In genomic region chr12:54981796-54982195, GRCh38 we compare ENCODE assay signal across 13 cellular contexts. TPM values are rescaled to one million over a fixed set of nuclear protein-coding genes. Genes with fewer than 3 reads are reported as not detected.
DNase-seq lines count a peak whose midpoint lies in the region; ATAC-seq and TF ChIP-seq lines count a peak whose summit lies in the region.
"Had no signal": no experiment of that assay in that cellular context is flagged by ENCODE, and none has a peak within 500 bp of the region (broad histone marks: within the 10 kb centered on the region; RNA-seq: fewer than 3 reads in every experiment).

No MANE protein-coding gene starts in this region.

- peak; percentile 68 to 73 for ATAC-seq in stimulated activated naive B cell treated with anti-CD40 and anti-IgM and Interleukin-4, amounts not matched to agents 10 μg/mL and 1 μg/mL and 100 μg/mL, for 72 hours (replicated peaks)
- ATAC-seq: GM23338 had no signal

- H3F3A ChIP-seq in neural progenitor cell (ENCODE audit: low read depth) = no peaks in the 10 kb centered on the region

- H3K79me2 ChIP-seq in neural progenitor cell (ENCODE audit: low read depth) = no peaks in the 10 kb centered on the region

- no peaks in the 10 kb centered on the region for H3K36me3 ChIP-seq in neural progenitor cell

- H3K9me3 Mint-ChIP-seq in T-helper 2 cell treated with Interferon-gamma antibody and Interleukin-4, amounts not matched to agents 5 μg/mL and 100 μg/mL, for 36 hours = peaks cover 1% of the 10 kb centered on the region
- H3K9me3 Mint-ChIP-seq in activated naive CD8-positive, alpha-beta T cell treated with anti-CD3 and anti-CD28 coated beads for 36 hours = peaks cover 3% of the 10 kb centered on the region
- H3K9me3 Mint-ChIP-seq in stimulated activated naive B cell treated with anti-CD40 and anti-IgM and Interleukin-4, amounts not matched to agents 10 μg/mL and 1 μg/mL and 100 μg/mL, for 72 hours = no peaks in the 10 kb centered on the region
- H3K9me3 Mint-ChIP-seq in neural progenitor cell = no peaks in the 10 kb centered on the region
- H3K9me3 Mint-ChIP-seq: GM23338, nephron progenitor cell had no signal

- H3K9ac ChIP-seq in neural progenitor cell = no peak overlapping the region

- H3K27ac Mint-ChIP-seq in T-helper 2 cell treated with Interferon-gamma antibody and Interleukin-4, amounts not matched to agents 5 μg/mL and 100 μg/mL, for 36 hours = peak overlapping the region; percentile 88
- peak overlapping the region; percentile 91 for H3K27ac Mint-ChIP-seq in activated naive CD8-positive, alpha-beta T cell treated with anti-CD3 and anti-CD28 coated beads for 36 hours
- H3K27ac Mint-ChIP-seq in stimulated activated naive B cell treated with anti-CD40 and anti-IgM and Interleukin-4, amounts not matched to agents 10 μg/mL and 1 μg/mL and 100 μg/mL, for 72 hours = peak overlapping the region; percentile 1
- no peak overlapping the region for H3K27ac Mint-ChIP-seq in neural progenitor cell
- H3K27ac Mint-ChIP-seq: GM23338, nephron progenitor cell had no signal

- H3K9me3 ChIP-seq in neural progenitor cell (ENCODE audit: low read depth) = no peaks in the 10 kb centered on the region
- H3K9me3 ChIP-seq: spleen, testis had no signal

- no peaks in the 10 kb centered on the region for H3K27me3 ChIP-seq in neural progenitor cell
- H3K27me3 ChIP-seq: spleen, testis had no signal

- H3K27me3 Mint-ChIP-seq in T-helper 2 cell treated with Interferon-gamma antibody and Interleukin-4, amounts not matched to agents 5 μg/mL and 100 μg/mL, for 36 hours (ENCODE audit: low read depth) = no peaks in the 10 kb centered on the region
- no peaks in the 10 kb centered on the region for H3K27me3 Mint-ChIP-seq in activated naive CD8-positive, alpha-beta T cell treated with anti-CD3 and anti-CD28 coated beads for 36 hours
- no peaks in the 10 kb centered on the region for H3K27me3 Mint-ChIP-seq in stimulated activated naive B cell treated with anti-CD40 and anti-IgM and Interleukin-4, amounts not matched to agents 10 μg/mL and 1 μg/mL and 100 μg/mL, for 72 hours
- no peaks in the 10 kb centered on the region for H3K27me3 Mint-ChIP-seq in neural progenitor cell (ENCODE audit: insufficient read depth, low read depth)

- no peak overlapping the region for H3K27ac ChIP-seq in neural progenitor cell
- H3K27ac ChIP-seq: testis had no signal

- H3K4me1 Mint-ChIP-seq in T-helper 2 cell treated with Interferon-gamma antibody and Interleukin-4, amounts not matched to agents 5 μg/mL and 100 μg/mL, for 36 hours (ENCODE audit: low read depth) = peaks cover 71% of the 10 kb centered on the region
- H3K4me1 Mint-ChIP-seq in activated naive CD8-positive, alpha-beta T cell treated with anti-CD3 and anti-CD28 coated beads for 36 hours = peaks cover 67% of the 10 kb centered on the region
- H3K4me1 Mint-ChIP-seq in stimulated activated naive B cell treated with anti-CD40 and anti-IgM and Interleukin-4, amounts not matched to agents 10 μg/mL and 1 μg/mL and 100 μg/mL, for 72 hours = peaks cover 42 to 76% of the 10 kb centered on the region in 2 donors
- H3K4me1 Mint-ChIP-seq in neural progenitor cell = peaks cover 8% of the 10 kb centered on the region

- no peak overlapping the region for H3K4me3 ChIP-seq in neural progenitor cell
- H3K4me3 ChIP-seq: GM23338, testis had no signal

- H3K36me3 Mint-ChIP-seq in T-helper 2 cell treated with Interferon-gamma antibody and Interleukin-4, amounts not matched to agents 5 μg/mL and 100 μg/mL, for 36 hours (ENCODE audit: low read depth) = peaks cover 77% of the 10 kb centered on the region
- H3K36me3 Mint-ChIP-seq in activated naive CD8-positive, alpha-beta T cell treated with anti-CD3 and anti-CD28 coated beads for 36 hours = peaks cover 73% of the 10 kb centered on the region
- H3K36me3 Mint-ChIP-seq in stimulated activated naive B cell treated with anti-CD40 and anti-IgM and Interleukin-4, amounts not matched to agents 10 μg/mL and 1 μg/mL and 100 μg/mL, for 72 hours = peaks cover 51 to 64% of the 10 kb centered on the region in 2 donors
- H3K36me3 Mint-ChIP-seq in neural progenitor cell = no peaks in the 10 kb centered on the region

- TF ChIP-seq CTCF in GM20000 (IDR thresholded peaks at IDR 0.05; ENCODE audit: extremely low read depth, missing control alignments) = no peak
- TF ChIP-seq CTCF in neural progenitor cell (IDR thresholded peaks at IDR 0.05) = no peak

- DNase-seq in GM20000 (ENCODE audit: low spot score) = peak; percentile 25
- peak; percentile 73 for DNase-seq in T-helper 2 cell treated with Interferon-gamma antibody and Interleukin-4, amounts not matched to agents 5 μg/mL and 100 μg/mL, for 36 hours (ENCODE audit: low spot score)
- peak; percentile 61 for DNase-seq in activated naive CD8-positive, alpha-beta T cell treated with anti-CD3 and anti-CD28 coated beads for 36 hours
- DNase-seq in stimulated activated naive B cell treated with anti-CD40 and anti-IgM and Interleukin-4, amounts not matched to agents 10 μg/mL and 1 μg/mL and 100 μg/mL, for 72 hours = peak; percentile 28
- no peak for DNase-seq in neural progenitor cell (ENCODE audit: low spot score)
- no peak for DNase-seq in H4 (ENCODE audit: low spot score)
- no peak for DNase-seq in NCI-H2081 treated with DMSO at 0.1 percent for 48 hours (lab: John Stamatoyannopoulos, UW)
- DNase-seq: NCI-H82, nephron progenitor cell, spleen, testis had no signal

- peak overlapping the region; percentile 94 for H3K4me3 Mint-ChIP-seq in T-helper 2 cell treated with Interferon-gamma antibody and Interleukin-4, amounts not matched to agents 5 μg/mL and 100 μg/mL, for 36 hours
- peak overlapping the region; percentile 87 for H3K4me3 Mint-ChIP-seq in activated naive CD8-positive, alpha-beta T cell treated with anti-CD3 and anti-CD28 coated beads for 36 hours
- peak overlapping the region; percentile 87 to 89 for H3K4me3 Mint-ChIP-seq in stimulated activated naive B cell treated with anti-CD40 and anti-IgM and Interleukin-4, amounts not matched to agents 10 μg/mL and 1 μg/mL and 100 μg/mL, for 72 hours
- H3K4me3 Mint-ChIP-seq in neural progenitor cell = no peak overlapping the region
- H3K4me3 Mint-ChIP-seq: GM23338, nephron progenitor cell had no signal

- peaks cover 4% of the 10 kb centered on the region for H3K4me1 ChIP-seq in neural progenitor cell
- H3K4me1 ChIP-seq: testis had no signal

- H2AFZ ChIP-seq in neural progenitor cell (replicated peaks) = no peak overlapping the region
- H2AFZ ChIP-seq: GM23338 had no signal

- H4K20me1 ChIP-seq in neural progenitor cell (ENCODE audit: low read depth) = no peaks in the 10 kb centered on the region

- H3K4me2 ChIP-seq in neural progenitor cell = no peak overlapping the region
- H3K4me2 ChIP-seq: GM23338 had no signal

RNA-seq across cellular contexts. Expression of gene TESPA1, which starts 2.8 kb away (rescaled TPM):
- total RNA-seq in activated naive CD8-positive, alpha-beta T cell treated with anti-CD3 and anti-CD28 coated beads for 36 hours = 10 to 100 TPM; 92.6 to 95.9 TPM
- total RNA-seq in neural progenitor cell (ENCODE audit: low replicate concordance) = not detected in 2 replicates
- 1.8 and 11.7 TPM in 2 replicates for total RNA-seq in H4 (2014; rRNA removed; shearing (Covaris generic))
- total RNA-seq: fibroblast of villous mesenchyme, GM23338 had no signal

RNA-seq across cellular contexts. Expression of gene NEUROD4, which starts 38.0 kb away (rescaled TPM):
- not detected for total RNA-seq in activated naive CD8-positive, alpha-beta T cell treated with anti-CD3 and anti-CD28 coated beads for 36 hours
- total RNA-seq in neural progenitor cell (ENCODE audit: low replicate concordance) = 0.62 and 1.8 TPM in 2 replicates
- total RNA-seq in H4 (2014; rRNA removed; shearing (Covaris generic)) = not detected in 2 replicates
- total RNA-seq: fibroblast of villous mesenchyme, spleen had no signal

Comparison
In these comparisons a context has a peak if more than half of its experiments do, and no peak if none do; other contexts are left out.
1. DNase-seq: peak in GM20000 (single experiment), T-helper 2 cell treated with Interferon-gamma antibody and Interleukin-4, amounts not matched to agents 5 μg/mL and 100 μg/mL, for 36 hours (single experiment), activated naive CD8-positive, alpha-beta T cell treated with anti-CD3 and anti-CD28 coated beads for 36 hours (single experiment) and stimulated activated naive B cell treated with anti-CD40 and anti-IgM and Interleukin-4, amounts not matched to agents 10 μg/mL and 1 μg/mL and 100 μg/mL, for 72 hours (single experiment); none in neural progenitor cell (single experiment), H4 (single experiment) and NCI-H2081 treated with DMSO at 0.1 percent for 48 hours (single experiment).